In genomic region chr1:66341446-66342089, GRCh38 we compare ENCODE assay signal across 16 cellular contexts.
DNase-seq lines count a peak whose midpoint lies in the region; ATAC-seq and TF ChIP-seq lines count a peak whose summit lies in the region.
"Had no signal": no experiment of that assay in that cellular context is flagged by ENCODE, and none has a peak within 500 bp of the region (broad histone marks: within the 10 kb centered on the region; RNA-seq: fewer than 3 reads in every experiment).

No MANE protein-coding gene starts in this region.

- H3K4me3 Mint-ChIP-seq in activated T-cell treated with anti-CD3 and anti-CD28 coated beads, Interleukin-2, amount 50 U/mL, for 72 hours: peak overlapping the region; percentile 54 to 91
- H3K4me3 Mint-ChIP-seq in stimulated activated memory B cell treated with anti-CD40 and anti-IgM and Interleukin-4, amounts not matched to agents 10 μg/mL and 1 μg/mL and 100 μg/mL, for 72 hours: peak overlapping the region; percentile 70
- H3K4me3 Mint-ChIP-seq in endodermal cell: no peak overlapping the region

- ATAC-seq in activated T-cell treated with anti-CD3 and anti-CD28 coated beads, Interleukin-2, amount 50 U/mL, for 72 hours (replicated peaks in 1 of 2): no peak
- no peak for ATAC-seq in stimulated activated memory B cell treated with anti-CD40 and anti-IgM and Interleukin-4, amounts not matched to agents 10 μg/mL and 1 μg/mL and 100 μg/mL, for 72 hours
- ATAC-seq in GM21717 (IDR thresholded peaks at IDR 0.05; ENCODE audit: unreplicated experiment): no peak
- ATAC-seq: esophagus mucosa, left ventricle myocardium superior had no signal

- H3K27me3 Mint-ChIP-seq in activated T-cell treated with anti-CD3 and anti-CD28 coated beads, Interleukin-2, amount 50 U/mL, for 72 hours (ENCODE audit: low read depth): no peaks in the 10 kb centered on the region
- no peaks in the 10 kb centered on the region for H3K27me3 Mint-ChIP-seq in stimulated activated memory B cell treated with anti-CD40 and anti-IgM and Interleukin-4, amounts not matched to agents 10 μg/mL and 1 μg/mL and 100 μg/mL, for 72 hours
- no peaks in the 10 kb centered on the region for H3K27me3 Mint-ChIP-seq in endodermal cell (ENCODE audit: insufficient read depth)

- H3K4me3 ChIP-seq in NB4 (ENCODE audit: low read depth, low read length): no peak overlapping the region
- no peak overlapping the region for H3K4me3 ChIP-seq in effector memory CD4-positive, alpha-beta T cell (ENCODE audit: insufficient read depth, low read depth, low read length, poor library complexity, severe bottlenecking)
- no peak overlapping the region for H3K4me3 ChIP-seq in endodermal cell (ENCODE audit: low read length)
- H3K4me3 ChIP-seq: cardiac muscle cell, vagina had no signal

- no peak for TF ChIP-seq POLR2A in NB4 (IDR thresholded peaks at IDR 0.05; ENCODE audit: extremely low read depth, insufficient read length)

- H3K9ac ChIP-seq in endodermal cell (ENCODE audit: extremely low read depth, low read length, poor library complexity, severe bottlenecking): no peak overlapping the region

- H3K27ac Mint-ChIP-seq in activated T-cell treated with anti-CD3 and anti-CD28 coated beads, Interleukin-2, amount 50 U/mL, for 72 hours: peak overlapping the region; percentile 88
- H3K27ac Mint-ChIP-seq in stimulated activated memory B cell treated with anti-CD40 and anti-IgM and Interleukin-4, amounts not matched to agents 10 μg/mL and 1 μg/mL and 100 μg/mL, for 72 hours: peak overlapping the region; percentile 89
- H3K27ac Mint-ChIP-seq in endodermal cell: no peak overlapping the region

- no peaks in the 10 kb centered on the region for H3K27me3 ChIP-seq in effector memory CD4-positive, alpha-beta T cell (replicated peaks; ENCODE audit: control insufficient read depth, insufficient read depth, low read length, poor library complexity, severe bottlenecking)
- H3K27me3 ChIP-seq in endodermal cell (ENCODE audit: control insufficient read depth, insufficient read depth, low read length, poor library complexity, severe bottlenecking): no peaks in the 10 kb centered on the region
- H3K27me3 ChIP-seq: cardiac muscle cell, vagina had no signal

- H3K4me1 ChIP-seq in effector memory CD4-positive, alpha-beta T cell (ENCODE audit: control insufficient read depth, insufficient read depth, low read length, poor library complexity, severe bottlenecking): peaks cover 53% of the 10 kb centered on the region
- H3K4me1 ChIP-seq in endodermal cell (ENCODE audit: control insufficient read depth, insufficient read depth, low read length): peaks cover 4% of the 10 kb centered on the region

- peaks cover 91% of the 10 kb centered on the region for H3K4me1 Mint-ChIP-seq in activated T-cell treated with anti-CD3 and anti-CD28 coated beads, Interleukin-2, amount 50 U/mL, for 72 hours (ENCODE audit: low read depth)
- peaks cover 69% of the 10 kb centered on the region for H3K4me1 Mint-ChIP-seq in stimulated activated memory B cell treated with anti-CD40 and anti-IgM and Interleukin-4, amounts not matched to agents 10 μg/mL and 1 μg/mL and 100 μg/mL, for 72 hours
- H3K4me1 Mint-ChIP-seq in endodermal cell: peaks cover 45% of the 10 kb centered on the region

- no peaks in the 10 kb centered on the region for H3K9me3 Mint-ChIP-seq in activated T-cell treated with anti-CD3 and anti-CD28 coated beads, Interleukin-2, amount 50 U/mL, for 72 hours
- H3K9me3 Mint-ChIP-seq in stimulated activated memory B cell treated with anti-CD40 and anti-IgM and Interleukin-4, amounts not matched to agents 10 μg/mL and 1 μg/mL and 100 μg/mL, for 72 hours: no peaks in the 10 kb centered on the region
- H3K9me3 Mint-ChIP-seq in endodermal cell: no peaks in the 10 kb centered on the region

- TF ChIP-seq CTCF in NB4 (IDR thresholded peaks at IDR 0.05; ENCODE audit: low read depth, low read length): no peak
- no peak for TF ChIP-seq CTCF in endodermal cell (conservative IDR thresholded peaks at IDR 0.05)

- no peaks in the 10 kb centered on the region for H3K9me3 ChIP-seq in effector memory CD4-positive, alpha-beta T cell (ENCODE audit: control insufficient read depth, low read length)
- H3K9me3 ChIP-seq in endodermal cell (ENCODE audit: control insufficient read depth, low read length): no peaks in the 10 kb centered on the region
- H3K9me3 ChIP-seq: vagina had no signal

- 86 to 100% methylated on average over 1 of the region's 1 CpG for WGBS in endodermal cell (ENCODE audit: insufficient coverage in 1 of 2, insufficient read length in 1 of 2), 2 experiments

- peaks cover 7 to 10% of the 10 kb centered on the region in 2 donors for H3K36me3 Mint-ChIP-seq in activated T-cell treated with anti-CD3 and anti-CD28 coated beads, Interleukin-2, amount 50 U/mL, for 72 hours (ENCODE audit: insufficient read depth in 2 of 2)
- peaks cover 30% of the 10 kb centered on the region for H3K36me3 Mint-ChIP-seq in stimulated activated memory B cell treated with anti-CD40 and anti-IgM and Interleukin-4, amounts not matched to agents 10 μg/mL and 1 μg/mL and 100 μg/mL, for 72 hours
- H3K36me3 Mint-ChIP-seq in endodermal cell (ENCODE audit: low read depth): peaks cover 5% of the 10 kb centered on the region

- no peak for DNase-seq in activated T-cell treated with anti-CD3 and anti-CD28 coated beads, Interleukin-2, amount 50 U/mL, for 72 hours
- DNase-seq in activated T-cell treated with anti-CD3 and anti-CD28 coated beads for 4 hours: no peak
- DNase-seq in NB4 (ENCODE audit: low read depth): peak; percentile 37
- DNase-seq in effector memory CD4-positive, alpha-beta T cell: no peak
- DNase-seq in dedifferentiated amniotic fluid mesenchymal stem cell (ENCODE audit: extremely low spot score): no peak
- no peak for DNase-seq in endodermal cell
- DNase-seq: DMS79, H7, left ventricle myocardium superior, NCI-H1436, NCI-H69 had no signal

- H3K27ac ChIP-seq in effector memory CD4-positive, alpha-beta T cell (ENCODE audit: insufficient read depth, low read length, poor library complexity, severe bottlenecking): peak overlapping the region; percentile 3
- H3K27ac ChIP-seq in endodermal cell (ENCODE audit: low read depth, low read length): no peak overlapping the region
- H3K27ac ChIP-seq: cardiac muscle cell, vagina had no signal

- H3K36me3 ChIP-seq in effector memory CD4-positive, alpha-beta T cell (ENCODE audit: control insufficient read depth, insufficient read depth, low read length): no peaks in the 10 kb centered on the region
- H3K36me3 ChIP-seq in endodermal cell (ENCODE audit: control insufficient read depth, insufficient read depth, low read length): no peaks in the 10 kb centered on the region
- H3K36me3 ChIP-seq: cardiac muscle cell, vagina had no signal
